Comparison of ENCODE assay signal across 8 cellular contexts in genomic region chr3:124761250-124761796, GRCh38. TPM values are rescaled to one million over a fixed set of nuclear protein-coding genes. Genes with fewer than 3 reads are reported as not detected.
A peak's percentile ranks its signal among the peaks of the same experiment; 100 is the strongest.
DNase-seq lines count a peak whose midpoint lies in the region; ATAC-seq and TF ChIP-seq lines count a peak whose summit lies in the region.

No MANE protein-coding gene starts in this region.

- peaks cover 33% of the 10 kb centered on the region for H3K36me3 ChIP-seq in IMR-90 (ENCODE audit: control insufficient read depth, insufficient read depth, low read length)

- 80% methylated on average over 1 of the region's 15 CpGs; no CpG with 5 or more reads in 1 of the 2 experiments for WGBS in IMR-90 (ENCODE audit: extremely low coverage in 2 of 2, insufficient read length in 1 of 2), 2 experiments

- peak overlapping the region; percentile 54; the same call in 1 of the 2 replicates for H2BK120ac ChIP-seq in IMR-90 (ENCODE audit: low read depth, low read length)

- H3K4ac ChIP-seq in IMR-90 (ENCODE audit: low read depth, low read length) = peak overlapping the region; percentile 55; the same call in 1 of the 2 replicates

- no peaks in the 10 kb centered on the region for H3K27me3 ChIP-seq in IMR-90 (ENCODE audit: control insufficient read depth, insufficient read depth, low read length)

- peak; percentile 98 for TF ChIP-seq RAD21 in IMR-90 (IDR thresholded peaks at IDR 0.05; ENCODE audit: low read length)

- H2BK15ac ChIP-seq in IMR-90 (ENCODE audit: low read depth, low read length) = no peak overlapping the region; the same call in 2 of the 3 replicates

- peaks cover 3 to 6% (median 5%) of the 10 kb centered on the region in 4 donors for H3K4me1 Mint-ChIP-seq in naive thymus-derived CD8-positive, alpha-beta T cell

- H3K36me3 Mint-ChIP-seq in naive thymus-derived CD8-positive, alpha-beta T cell = no peaks in the 10 kb centered on the region

- H3K9me1 ChIP-seq in IMR-90 (ENCODE audit: insufficient read depth, low read length) = 0 out of 2 replicates have a peak, but pooled peaks cover 2% of the 10 kb centered on the region

- CTCF ChIA-PET in IMR-90 (lab: Yijun Ruan, JAX) = interaction anchor here (0.5 to 1.8 kb wide), 18 partner anchors 11 to 825 kb away, joined by 3 to 27 read pairs (median 4); no protein-coding TSS in a partner anchor

- intact Hi-C loops in IMR-90 (cut with micrococcal nuclease) = loop anchor here (1.0 to 5.0 kb wide), 6 partner anchors 126 to 826 kb away; partner anchors contain the start of gene ITGB5

- no peaks in the 10 kb centered on the region for H3K9me3 ChIP-seq in IMR-90 (ENCODE audit: control insufficient read depth, insufficient read depth, low read length)

- H4K8ac ChIP-seq in IMR-90 (ENCODE audit: low read depth in 2 of 2, low read length in 2 of 2) = peak overlapping the region in 1 of 2 experiments; percentile 48; a peak in 1 of 4 replicates

- peak overlapping the region; percentile 80 for H2AK5ac ChIP-seq in IMR-90 (ENCODE audit: low read depth, low read length)

- no peak overlapping the region for H3K9ac ChIP-seq in IMR-90 (ENCODE audit: low read depth, low read length)

- POLR2A ChIA-PET in IMR-90 (lab: Charles Lee; ENCODE audit: unreplicated experiment) = no interaction called here
- POLR2A ChIA-PET in naive thymus-derived CD8-positive, alpha-beta T cell (lab: Charles Lee) = no interaction called here

- H2AK9ac ChIP-seq in IMR-90 (replicated peaks; ENCODE audit: low read depth, low read length, poor library complexity) = peak overlapping the region; percentile 89

- peaks cover 7% of the 10 kb centered on the region for H3K4me1 ChIP-seq in IMR-90 (ENCODE audit: control insufficient read depth, insufficient read depth, low read length)

- no peak overlapping the region for H2BK5ac ChIP-seq in IMR-90 (ENCODE audit: low read depth, low read length, poor library complexity, severe bottlenecking)

- H3K9me3 Mint-ChIP-seq in naive thymus-derived CD8-positive, alpha-beta T cell = no peaks in the 10 kb centered on the region

- H3K4me2 ChIP-seq in IMR-90 (ENCODE audit: low read depth, low read length) = no peak overlapping the region

- peak; percentile 96 for TF ChIP-seq CTCF in IMR-90 (conservative IDR thresholded peaks at IDR 0.05; ENCODE audit: low read depth, low read length)

- peak overlapping the region; percentile 53 for H3K14ac ChIP-seq in IMR-90 (replicated peaks; ENCODE audit: low read depth, low read length)

- H3K27ac ChIP-seq in IMR-90 (ENCODE audit: insufficient read depth, low read length) = no peak overlapping the region

- ATAC-seq in IMR-90 (ENCODE audit: low read depth) (peak; percentile 85), esophagus mucosa (peak; percentile 78), GM18868 (IDR thresholded peaks at IDR 0.05; ENCODE audit: unreplicated experiment) (no peak)
- peak; percentile 86 to 88 for ATAC-seq in naive thymus-derived CD8-positive, alpha-beta T cell

- no TSS peak for BruUV-seq in IMR-90 (replicated peaks; lab: Mats Ljungman, UMichigan)

- no peak overlapping the region for H3K18ac ChIP-seq in IMR-90 (ENCODE audit: low read depth, low read length)

- H4K91ac ChIP-seq in IMR-90 (ENCODE audit: insufficient read depth, low read depth, low read length) = no peak overlapping the region

- no peak overlapping the region for H4K5ac ChIP-seq in IMR-90 (ENCODE audit: low read depth, low read length)

- dilution Hi-C loops in IMR-90 (cut with HindIII; ENCODE audit: low sequenced_read_pairs, unreplicated experiment) = loop anchor here (25.0 kb wide), 1 partner anchor 126 kb away; the partner anchor contains the start of gene ITGB5

- no peak overlapping the region for H3K23ac ChIP-seq in IMR-90 (ENCODE audit: low read depth, low read length)

- peak overlapping the region in 3 of 10 donors; percentile 60 to 87 (median 75) for H3K27ac Mint-ChIP-seq in naive thymus-derived CD8-positive, alpha-beta T cell

- peaks cover 0 to 12% (median 3%) of the 10 kb centered on the region in 5 donors for H3K27me3 Mint-ChIP-seq in naive thymus-derived CD8-positive, alpha-beta T cell

- peak overlapping the region; percentile 88 for H2AFZ ChIP-seq in IMR-90 (replicated peaks; ENCODE audit: low read length, poor library complexity)

- H2BK20ac ChIP-seq in IMR-90 (ENCODE audit: low read depth, low read length) = 0 out of 2 replicates have a peak overlapping the region, but pooled peaks have one; percentile 18

- no peak overlapping the region for H3K4me3 ChIP-seq in IMR-90 (ENCODE audit: insufficient read depth, low read depth, low read length)

- H4K20me1 ChIP-seq in IMR-90 (ENCODE audit: insufficient read depth, low read length) = 0 out of 2 replicates have a peak, but pooled peaks cover 4% of the 10 kb centered on the region

- in situ Hi-C loops in IMR-90 (cut with MboI; ENCODE audit: low sequenced_read_pairs) = loop anchor here (5.0 to 10.0 kb wide), 2 partner anchors 141 to 673 kb away; no protein-coding TSS in a partner anchor

- TF ChIP-seq POLR2A in IMR-90 (IDR thresholded peaks at IDR 0.05; ENCODE audit: low read depth, low read length) = peak; percentile 39; the same call in 1 of the 2 replicates

- peak overlapping the region; percentile 62 to 80 (median 74) for H3K4me3 Mint-ChIP-seq in naive thymus-derived CD8-positive, alpha-beta T cell

- DNase-seq in ELF-1 (ENCODE audit: low read depth, low spot score) = peak; percentile 84
- DNase-seq in IMR-90 = peak; percentile 89
- DNase-seq in OCI-M1 (lab: John Stamatoyannopoulos, UW) = peak; percentile 87
- DNase-seq in activated T-cell treated with anti-CD3 and anti-CD28 coated beads for 4 hours = peak; percentile 72
- peak; percentile 54 to 84 (median 70) for DNase-seq in naive thymus-derived CD8-positive, alpha-beta T cell
- DNase-seq in stimulated activated CD8-positive, alpha-beta memory T cell treated with anti-CD3 and anti-CD28 coated beads, Interleukin-7, amount 100 ng/mL, for 24 hours (ENCODE audit: low read depth) = peak; percentile 50

- no peak overlapping the region for H3K56ac ChIP-seq in IMR-90 (ENCODE audit: extremely low read depth, insufficient read depth, low read length)

- H3K79me1 ChIP-seq in IMR-90 (ENCODE audit: low read depth in 1 of 2, low read length in 2 of 2) = no peaks in the 10 kb centered on the region; a peak in 1 of 4 replicates

TF ChIP-seq in IMR-90, 13 proteins besides CTCF, POLR2A, EP300 and RAD21:
- TF ChIP-seq MXI1 (IDR thresholded peaks at IDR 0.05; ENCODE audit: borderline replicate concordance, low read depth, low read length) (no peak), CHD1 (IDR thresholded peaks at IDR 0.05; ENCODE audit: low read depth, low read length) (0 out of 2 replicates have a peak, but pooled peaks have one; percentile 49), CEBPB (IDR thresholded peaks at IDR 0.05; ENCODE audit: low read depth, low read length) (peak; percentile 62), SMC3 (IDR thresholded peaks at IDR 0.05; ENCODE audit: low read depth, low read length) (peak; percentile 99), NFE2L2 (IDR thresholded peaks at IDR 0.05; ENCODE audit: low read depth, low read length) (no peak), BHLHE40 (IDR thresholded peaks at IDR 0.05; ENCODE audit: low read depth, low read length) (peak; percentile 6; the same call in 1 of the 2 replicates), MAFK (IDR thresholded peaks at IDR 0.05; ENCODE audit: low read depth, low read length) (0 out of 2 replicates have a peak, but pooled peaks have one; percentile 3), MAZ (IDR thresholded peaks at IDR 0.05; ENCODE audit: borderline replicate concordance, low read depth, low read length) (peak; percentile 40; the same call in 1 of the 2 replicates)
- TF ChIP-seq, protein P1, sequence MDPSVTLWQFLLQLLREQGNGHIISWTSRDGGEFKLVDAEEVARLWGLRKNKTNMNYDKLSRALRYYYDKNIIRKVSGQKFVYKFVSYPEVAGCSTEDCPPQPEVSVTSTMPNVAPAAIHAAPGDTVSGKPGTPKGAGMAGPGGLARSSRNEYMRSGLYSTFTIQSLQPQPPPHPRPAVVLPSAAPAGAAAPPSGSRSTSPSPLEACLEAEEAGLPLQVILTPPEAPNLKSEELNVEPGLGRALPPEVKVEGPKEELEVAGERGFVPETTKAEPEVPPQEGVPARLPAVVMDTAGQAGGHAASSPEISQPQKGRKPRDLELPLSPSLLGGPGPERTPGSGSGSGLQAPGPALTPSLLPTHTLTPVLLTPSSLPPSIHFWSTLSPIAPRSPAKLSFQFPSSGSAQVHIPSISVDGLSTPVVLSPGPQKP (IDR thresholded peaks at IDR 0.05; ENCODE audit: borderline replicate concordance, low read depth, low read length) = no peak

RNA-seq across cellular contexts. Expression of gene UMPS, which starts 31.1 kb away (rescaled TPM):
- total RNA-seq in IMR-90 (2012; rRNA removed) (26.7 and 40.5 TPM in 2 replicates), esophagus mucosa (21.5 TPM)
- 18.7 and 21.5 TPM in 2 replicates for polyA plus RNA-seq in IMR-90 (2012; rRNA removed)
- polyA plus RNA-seq in IMR-90 (2012; cell fraction: cytosol; rRNA removed) = 6.1 and 18.4 TPM in 2 replicates
- polyA plus RNA-seq in IMR-90 (2012; cell fraction: nucleus; rRNA removed; ENCODE audit: low replicate concordance) = 4.2 and 14.1 TPM in 2 replicates
- 10 to 100 TPM; 26.8 to 27.4 TPM for total RNA-seq in naive thymus-derived CD8-positive, alpha-beta T cell
- 10 to 100 TPM; 19.6 to 31.5 (median 21.4) TPM for polyA plus RNA-seq in naive thymus-derived CD8-positive, alpha-beta T cell
